In genomic region chr2:223949241-223949640, GRCh38 we compare ENCODE assay signal across 15 cellular contexts. TPM values are rescaled to one million over a fixed set of nuclear protein-coding genes. Genes with fewer than 3 reads are reported as not detected.
A peak's percentile ranks its signal among the peaks of the same experiment; 100 is the strongest.
DNase-seq lines count a peak whose midpoint lies in the region; ATAC-seq, FAIRE-seq and TF ChIP-seq lines count a peak whose summit lies in the region.
"Had no signal": no experiment of that assay in that cellular context is flagged by ENCODE, and none has a peak within 500 bp of the region (broad histone marks: within the 10 kb centered on the region; RNA-seq: fewer than 3 reads in every experiment).

No MANE protein-coding gene starts in this region.

- no peak overlapping the region for H4K91ac ChIP-seq in H1 (replicated peaks; ENCODE audit: insufficient read length, low read length)

- H3K4ac ChIP-seq in H1 (replicated peaks; ENCODE audit: insufficient read length, low read depth, low read length), result peak overlapping the region; percentile 88

- H3K23me2 ChIP-seq in H1 (ENCODE audit: low read depth, low read length), result no peaks in the 10 kb centered on the region; the same call in 1 of the 2 replicates

- peak; percentile 3 for DNase-seq in DMS53 (lab: John Stamatoyannopoulos, UW)
- DNase-seq in DMS53 treated with DMSO at 0.1 percent for 48 hours (lab: John Stamatoyannopoulos, UW; ENCODE audit: unreplicated experiment), result no peak
- peak; percentile 6 for DNase-seq in RPMI8226
- no peak for DNase-seq in H1 (ENCODE audit: low read depth in 1 of 2, low spot score in 2 of 2)
- no peak for DNase-seq in right lobe of liver
- no peak for DNase-seq in tibial artery
- DNase-seq in NCI-H1105 treated with DMSO at 0.1 percent for 48 hours (lab: John Stamatoyannopoulos, UW), result no peak
- DNase-seq: activated T-cell treated with anti-CD3 and anti-CD28 coated beads, Interleukin-2, amount 50 U/mL, for 1 hour; foreskin melanocyte; NCI-H2171 treated with DMSO at 0.1 percent for 48 hours; WERI-Rb-1 had no signal

- no peak overlapping the region for H2BK20ac ChIP-seq in H1 (ENCODE audit: low read length)

- H3K9me3 ChIP-seq in H1 (ENCODE audit: insufficient read depth in 2 of 2, low read depth in 1 of 2, low read length in 1 of 2) (no peaks in the 10 kb centered on the region), right lobe of liver (no peaks in the 10 kb centered on the region), tibial artery (no peaks in the 10 kb centered on the region)
- H3K9me3 ChIP-seq: neutrophil had no signal

- H3K4me1 ChIP-seq in H1 (replicated peaks in 1 of 4; ENCODE audit: control insufficient read depth in 3 of 4, insufficient read depth in 4 of 4, low read length in 3 of 4), result peaks cover 0 to 16% (median 11%) of the 10 kb centered on the region in 4 experiments; a peak in 5 of 7 replicates
- no peaks in the 10 kb centered on the region for H3K4me1 ChIP-seq in right lobe of liver
- H3K4me1 ChIP-seq in tibial artery, result peaks cover 0 to 7% (median 6%) of the 10 kb centered on the region in 4 donors

- H3K4me3 ChIP-seq in H1 (ENCODE audit: extremely low read depth in 1 of 4, insufficient read depth in 2 of 4, low read depth in 3 of 4, low read length in 4 of 4) (no peak overlapping the region), right lobe of liver (no peak overlapping the region), tibial artery (no peak overlapping the region)
- H3K4me3 ChIP-seq: SK-N-MC had no signal

- TF ChIP-seq CTCF in GM12874 (IDR thresholded peaks at IDR 0.05; ENCODE audit: insufficient read depth, low read depth, low read length) (peak; percentile 14; the same call in 1 of the 2 replicates), H1 (IDR thresholded peaks at IDR 0.05; ENCODE audit: control extremely low read depth in 1 of 3, insufficient read depth in 1 of 3, low read depth in 1 of 3, low read length in 3 of 3) (no peak), right lobe of liver (IDR thresholded peaks at IDR 0.05) (no peak), tibial artery (IDR thresholded peaks at IDR 0.05) (no peak)

- no peak for FAIRE-seq in H1 (lab: Jason Lieb, UNC)

- no peak for TF ChIP-seq POLR2A in H1 (IDR thresholded peaks at IDR 0.05; ENCODE audit: control extremely low read depth in 1 of 2, low read depth in 2 of 2, low read length in 2 of 2)
- TF ChIP-seq POLR2A in right lobe of liver (IDR thresholded peaks at IDR 0.05), result no peak

- H3K36me3 ChIP-seq in H1 (ENCODE audit: control insufficient read depth in 2 of 4, insufficient read depth in 4 of 4, low read length in 3 of 4) (no peaks in the 10 kb centered on the region), right lobe of liver (no peaks in the 10 kb centered on the region), tibial artery (no peaks in the 10 kb centered on the region)
- H3K36me3 ChIP-seq: neutrophil, WERI-Rb-1 had no signal

- POLR2A ChIA-PET in H1 (lab: Charles Lee; ENCODE audit: partially characterized antibody), result interaction anchor here (1.8 kb wide), 1 partner anchor 8 kb away, joined by 4 read pairs; no protein-coding TSS in a partner anchor

- no peak overlapping the region for H3K18ac ChIP-seq in H1 (ENCODE audit: extremely low read depth, low read length)

- TF ChIP-seq EP300 in H1 (IDR thresholded peaks at IDR 0.05; ENCODE audit: borderline replicate concordance in 1 of 2, low read depth in 2 of 2, low read length in 2 of 2), result no peak

- H3K79me1 ChIP-seq in H1 (ENCODE audit: low read depth, low read length), result no peaks in the 10 kb centered on the region; the same call in 1 of the 2 replicates

- H3K14ac ChIP-seq in H1 (ENCODE audit: insufficient read length), result no peak overlapping the region

- no peaks in the 10 kb centered on the region for H4K20me1 ChIP-seq in H1 (replicated peaks in 1 of 2; ENCODE audit: control insufficient read depth in 1 of 2, insufficient read depth in 2 of 2, low read length in 2 of 2)

- no peak overlapping the region for H3K4me2 ChIP-seq in H1 (ENCODE audit: insufficient read depth in 1 of 2, low read depth in 2 of 2, low read length in 2 of 2)

- H3K23ac ChIP-seq in H1 (ENCODE audit: insufficient read length), result no peak overlapping the region

- H3K56ac ChIP-seq in H1 (replicated peaks; ENCODE audit: insufficient read length, low read depth, low read length), result no peak overlapping the region

- H2BK120ac ChIP-seq in H1 (replicated peaks; ENCODE audit: low read depth, low read length), result no peak overlapping the region

- no peak overlapping the region; a peak in 1 of 7 replicates for H3K9ac ChIP-seq in H1 (replicated peaks in 1 of 4; ENCODE audit: extremely low read depth in 1 of 4, low read depth in 3 of 4, low read length in 3 of 4)

- H2BK5ac ChIP-seq in H1 (ENCODE audit: low read depth, low read length), result no peak overlapping the region

- H4K8ac ChIP-seq in H1 (ENCODE audit: extremely low read depth, insufficient read depth, low read length), result no peak overlapping the region

- no peak overlapping the region for H2BK15ac ChIP-seq in H1 (ENCODE audit: low read length)

- ATAC-seq in right lobe of liver, result no peak

- 73% methylated on average over 3 of the region's 3 CpGs; no CpG with 5 or more reads in 1 of the 2 experiments for WGBS in H1 (ENCODE audit: extremely low coverage in 1 of 2, insufficient coverage in 1 of 2, insufficient read length in 1 of 2, insufficient replicate concordance in 2 of 2, low coverage in 1 of 2, low lambda C conversion rate in 2 of 2, missing lambda C conversion rate in 1 of 2), 2 experiments
- 64% methylated on average over 2 of the region's 3 CpGs for WGBS in right lobe of liver (ENCODE audit: insufficient coverage, low coverage, low lambda C conversion rate, missing lambda C conversion rate)

- no peaks in the 10 kb centered on the region for H3K27me3 ChIP-seq in H1 (replicated peaks in 1 of 4; ENCODE audit: control insufficient read depth in 3 of 4, extremely low read depth in 1 of 4, insufficient read depth in 3 of 4, low read length in 3 of 4)
- no peaks in the 10 kb centered on the region for H3K27me3 ChIP-seq in right lobe of liver
- no peaks in the 10 kb centered on the region for H3K27me3 ChIP-seq in tibial artery
- H3K27me3 ChIP-seq: neutrophil had no signal

- H4K5ac ChIP-seq in H1 (ENCODE audit: insufficient read length, low read depth, low read length), result no peak overlapping the region

- TF ChIP-seq RAD21 in H1 (IDR thresholded peaks at IDR 0.05 in 1 of 2, conservative IDR thresholded peaks at IDR 0.05 in 1 of 2; ENCODE audit: low read depth in 2 of 2, low read length in 2 of 2), result no peak

- H2BK12ac ChIP-seq in H1 (ENCODE audit: low read depth, low read length), result no peak overlapping the region

- H2AFZ ChIP-seq in H1 (ENCODE audit: low read length), result no peak overlapping the region

- CTCF ChIA-PET in H1 (lab: Charles Lee; ENCODE audit: partially characterized antibody), result interaction anchor here (1.1 kb wide), 2 partner anchors 59 to 88 kb away, joined by 3 to 4 read pairs; no protein-coding TSS in a partner anchor

- H3K27ac ChIP-seq in H1 (ENCODE audit: low read depth, low read length) (no peak overlapping the region), right lobe of liver (no peak overlapping the region), tibial artery (no peak overlapping the region)
- H3K27ac ChIP-seq: 22Rv1, SK-N-MC, WERI-Rb-1 had no signal

- no peak overlapping the region for H2AK5ac ChIP-seq in H1 (ENCODE audit: low read depth, low read length)

- intact Hi-C loops in right lobe of liver (cut with DNase I), result no loop called here
- intact Hi-C loops in tibial artery (cut with DNase I; ENCODE audit: low total_unique reads), result no loop called here

- peaks cover 0 to 4% of the 10 kb centered on the region in 2 experiments; a peak in 2 of 4 replicates for H3K79me2 ChIP-seq in H1 (ENCODE audit: control insufficient read depth in 1 of 2, insufficient read depth in 2 of 2, low read length in 2 of 2)

TF ChIP-seq in H1, 55 proteins besides CTCF, POLR2A, EP300 and RAD21:
- no peak for TF ChIP-seq GABPA (IDR thresholded peaks at IDR 0.05; ENCODE audit: borderline replicate concordance, insufficient read depth, low read length)

RNA-seq across cellular contexts. Expression of gene WDFY1, which starts 4.1 kb away (rescaled TPM):
- total RNA-seq in H1 (2021; fragmentation: NEBNext Ultra II Directional; extraction: Animal tissue kit (Norgen Biotek cat#: 25700)), result 92.9 and 94.7 TPM in 2 replicates
- polyA plus RNA-seq in H1 (2011; rRNA removed), result 68.4 and 69.3 TPM in 2 replicates
- 69.3 TPM for polyA plus RNA-seq in H1 (2011; cell fraction: cytosol; rRNA removed)
- polyA plus RNA-seq in H1 (2011; cell fraction: nucleus; rRNA removed), result 122 TPM
- polyA plus RNA-seq in H1 (2012, experiment 1 of 2), result 53.8 to 78.2 TPM (median 59.0 TPM) in 4 replicates
- 4.4 TPM for polyA plus RNA-seq in H1 (2012, experiment 2 of 2)
- polyA plus RNA-seq in H1 (2013, experiment 1 of 2), result 58.6 TPM
- polyA plus RNA-seq in H1 (2013, experiment 2 of 2), result 59.7 TPM
- polyA minus RNA-seq in H1 (2011; rRNA and poly(A)+ RNA removed), result 410 and 421 TPM in 2 replicates
- 127 TPM for polyA minus RNA-seq in H1 (2011; cell fraction: cytosol; rRNA and poly(A)+ RNA removed)
- 199 TPM for polyA minus RNA-seq in H1 (2011; cell fraction: nucleus; rRNA and poly(A)+ RNA removed)
- 10 to 100 TPM; 19.7 to 28.0 (median 21.4) TPM for total RNA-seq in right lobe of liver

RNA-seq across cellular contexts. Expression of gene MRPL44, which starts 8.0 kb away (rescaled TPM):
- total RNA-seq in H1 (2021; fragmentation: NEBNext Ultra II Directional; extraction: Animal tissue kit (Norgen Biotek cat#: 25700)), result 50.4 and 53.2 TPM in 2 replicates
- 27.2 and 32.0 TPM in 2 replicates for polyA plus RNA-seq in H1 (2011; rRNA removed)
- polyA plus RNA-seq in H1 (2011; cell fraction: cytosol; rRNA removed), result 34.3 TPM
- polyA plus RNA-seq in H1 (2011; cell fraction: nucleus; rRNA removed), result 16.9 TPM
- polyA plus RNA-seq in H1 (2012, experiment 1 of 2), result 31.4 to 37.5 TPM (median 35.0 TPM) in 4 replicates
- polyA plus RNA-seq in H1 (2012, experiment 2 of 2), result 30.6 TPM
- polyA plus RNA-seq in H1 (2013, experiment 1 of 2), result 38.8 TPM
- polyA plus RNA-seq in H1 (2013, experiment 2 of 2), result 39.4 TPM
- 9.7 and 10.1 TPM in 2 replicates for polyA minus RNA-seq in H1 (2011; rRNA and poly(A)+ RNA removed)
- 23.1 TPM for polyA minus RNA-seq in H1 (2011; cell fraction: cytosol; rRNA and poly(A)+ RNA removed)
- 12.6 TPM for polyA minus RNA-seq in H1 (2011; cell fraction: nucleus; rRNA and poly(A)+ RNA removed)
- total RNA-seq in right lobe of liver, result 10 to 100 TPM; 20.4 to 38.5 (median 23.5) TPM

Comparison
In these comparisons a context has a peak if more than half of its experiments do, and no peak if none do; other contexts are left out.
1. DNase-seq: peak in DMS53 (single experiment) and RPMI8226 (single experiment); none in DMS53 treated with DMSO at 0.1 percent for 48 hours (single experiment), H1 (0 of 2), right lobe of liver (0 of 3), tibial artery (0 of 2) and NCI-H1105 treated with DMSO at 0.1 percent for 48 hours (single experiment).